Comparison of ENCODE assay signal across 21 cellular contexts in genomic region chr2:64392514-64392913, GRCh38.
"Had no signal": no experiment of that assay in that cellular context is flagged by ENCODE, and none has a peak within 500 bp of the region (broad histone marks: within the 10 kb centered on the region; RNA-seq: fewer than 3 reads in every experiment).

No MANE protein-coding gene starts in this region.

- DNase-seq: central memory CD4-positive, alpha-beta T cell; dorsolateral prefrontal cortex; effector memory CD4-positive, alpha-beta T cell; foreskin fibroblast; glutamatergic neuron; immature natural killer cell; kidney; left cardiac atrium; naive B cell; nephron progenitor cell; posterior cingulate gyrus; spleen; stimulated activated CD4-positive, alpha-beta T cell treated with anti-CD3 and anti-CD28 coated beads, Interleukin-15, amount 100 ng/mL, for 24 hours; stimulated activated CD4-positive, alpha-beta T cell treated with anti-CD3 and anti-CD28 coated beads, Interleukin-1b, Interleukin-23, amount 100 ng/mL, for 48 hours; stimulated activated CD4-positive, alpha-beta T cell treated with anti-CD3 and anti-CD28 coated beads, Interleukin-4, amount 100 ng/mL, for 24 hours; testis had no signal

- H3K4me3 ChIP-seq: coronary artery, dorsolateral prefrontal cortex, esophagus muscularis mucosa, gastroesophageal sphincter, spleen, testis, tibial nerve had no signal

- H3K27ac ChIP-seq: dorsolateral prefrontal cortex, esophagus muscularis mucosa, testis had no signal

- H3K27me3 ChIP-seq: dorsolateral prefrontal cortex, esophagus muscularis mucosa, gastroesophageal sphincter, spleen, testis, tibial nerve had no signal

- H3K36me3 ChIP-seq: esophagus muscularis mucosa, gastroesophageal sphincter, spleen had no signal

- H3K4me1 ChIP-seq: esophagus muscularis mucosa, gastroesophageal sphincter, spleen, testis, tibial nerve had no signal

- H3K9me3 ChIP-seq: testis had no signal

- ATAC-seq: gastroesophageal sphincter; stimulated activated memory B cell treated with anti-CD40 and anti-IgM and Interleukin-4, amounts not matched to agents 10 μg/mL and 1 μg/mL and 100 μg/mL, for 72 hours had no signal
